Comparison of ENCODE assay signal across 25 cellular contexts in the genomic region with DNA sequence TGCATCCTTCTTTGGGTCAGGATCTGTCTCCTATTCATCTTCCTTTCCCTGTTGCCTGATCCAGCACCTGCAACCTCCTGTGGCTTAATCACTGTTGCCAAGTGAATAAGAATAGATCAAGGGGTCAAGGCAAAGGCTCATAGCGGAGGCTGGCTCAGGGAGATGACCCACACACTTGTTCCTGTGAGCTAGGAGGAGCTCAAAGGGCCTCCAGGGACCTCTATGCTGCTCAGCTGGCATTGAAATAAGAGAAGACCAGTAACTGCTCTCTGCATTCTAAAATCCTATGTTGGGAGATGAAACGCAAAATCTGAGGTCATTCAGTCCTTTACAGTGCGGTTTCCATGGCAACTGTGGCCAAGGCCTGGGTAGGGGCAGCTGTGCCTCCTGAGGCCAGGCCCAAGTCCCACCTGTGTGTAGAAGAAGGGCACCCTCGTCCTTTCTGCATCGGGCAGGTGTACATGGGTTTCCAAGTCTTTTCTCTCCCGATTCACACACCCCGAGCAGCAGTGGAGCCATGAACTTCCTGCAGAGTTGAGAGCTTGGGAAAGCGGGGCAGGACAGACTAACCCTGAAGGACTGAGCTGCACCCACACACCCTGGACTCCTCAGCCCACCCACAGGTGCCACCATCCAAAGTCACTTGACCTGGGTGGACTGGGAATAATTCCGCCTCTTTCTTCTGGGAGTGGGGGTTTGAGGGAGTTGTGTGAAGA. TPM values are rescaled to one million over a fixed set of nuclear protein-coding genes. Genes with fewer than 3 reads are reported as not detected.
DNase-seq lines count a peak whose midpoint lies in the region; ATAC-seq and TF ChIP-seq lines count a peak whose summit lies in the region.
"Had no signal": no experiment of that assay in that cellular context is flagged by ENCODE, and none has a peak within 500 bp of the region (broad histone marks: within the 10 kb centered on the region; RNA-seq: fewer than 3 reads in every experiment).

No MANE protein-coding gene starts in this region.

- H3K4me1 ChIP-seq in Panc1 (ENCODE audit: control insufficient read depth, insufficient read depth, low read length) = no peaks in the 10 kb centered on the region
- no peaks in the 10 kb centered on the region for H3K4me1 ChIP-seq in effector memory CD4-positive, alpha-beta T cell (ENCODE audit: control insufficient read depth, insufficient read depth, low read length, poor library complexity, severe bottlenecking)

- intact Hi-C loops in Panc1 (cut with micrococcal nuclease; ENCODE audit: unreplicated experiment) = no loop called here

- in situ Hi-C loops in Panc1 (cut with HindIII; ENCODE audit: low pct_unique_long_range_greater_than_20kb, low sequenced_read_pairs) (no loop called here), KBM-7 (cut with MboI; ENCODE audit: low pct_unique_long_range_greater_than_20kb, low sequenced_read_pairs) (no loop called here)

- H3K9me3 ChIP-seq in Panc1 (ENCODE audit: control insufficient read depth, insufficient read depth, low read depth, low read length) = no peaks in the 10 kb centered on the region
- no peaks in the 10 kb centered on the region for H3K9me3 ChIP-seq in effector memory CD4-positive, alpha-beta T cell (ENCODE audit: control insufficient read depth, low read length)
- H3K9me3 ChIP-seq: ovary had no signal

- POLR2A ChIA-PET in Panc1 (lab: Charles Lee) = no interaction called here

- no peaks in the 10 kb centered on the region for H3K9me3 Mint-ChIP-seq in immature natural killer cell
- H3K9me3 Mint-ChIP-seq: activated T-helper 2 cell treated with anti-CD3 and anti-CD28 coated beads, Interferon-gamma antibody, Interleukin-2, Interleukin-4, amounts not matched to agents 10 μg/mL and 5 μg/mL and 100 μg/mL, durations not matched to agents 14 hours and 24 hours and 36 hours had no signal

- H3K4me1 Mint-ChIP-seq in immature natural killer cell = no peaks in the 10 kb centered on the region
- H3K4me1 Mint-ChIP-seq: activated CD8-positive, alpha-beta memory T cell treated with anti-CD3 and anti-CD28 coated beads, Interleukin-2, amount 10 ng/mL, durations not matched to agents 7 days and 5 days; CD8-positive, alpha-beta memory T cell had no signal

- peaks cover 5 to 13% (median 12%) of the 10 kb centered on the region in 3 donors for H3K27me3 Mint-ChIP-seq in immature natural killer cell (ENCODE audit: low read depth in 3 of 3)

- CTCF ChIA-PET in Panc1 (lab: Charles Lee) = interaction anchor here (0.7 kb wide), 1 partner anchor 413 kb away, joined by 10 read pairs; no protein-coding TSS in a partner anchor

- TF ChIP-seq CTCF in Panc1 (IDR thresholded peaks at IDR 0.05) = no peak

- H3K36me3 ChIP-seq in Panc1 (ENCODE audit: control insufficient read depth, insufficient read depth, low read length) = no peaks in the 10 kb centered on the region
- no peaks in the 10 kb centered on the region for H3K36me3 ChIP-seq in effector memory CD4-positive, alpha-beta T cell (ENCODE audit: control insufficient read depth, insufficient read depth, low read length)
- H3K36me3 ChIP-seq: ovary had no signal

- H3K27me3 ChIP-seq in Panc1 (ENCODE audit: control insufficient read depth, insufficient read depth, low read length) = peaks cover 10% of the 10 kb centered on the region
- no peaks in the 10 kb centered on the region for H3K27me3 ChIP-seq in effector memory CD4-positive, alpha-beta T cell (replicated peaks; ENCODE audit: control insufficient read depth, insufficient read depth, low read length, poor library complexity, severe bottlenecking)
- H3K27me3 ChIP-seq: ovary had no signal

- no peak overlapping the region for H3K27ac Mint-ChIP-seq in immature natural killer cell
- H3K27ac Mint-ChIP-seq: activated CD8-positive, alpha-beta memory T cell treated with anti-CD3 and anti-CD28 coated beads, Interleukin-2, amount 10 ng/mL, durations not matched to agents 7 days and 5 days; activated T-helper 2 cell treated with anti-CD3 and anti-CD28 coated beads, Interferon-gamma antibody, Interleukin-2, Interleukin-4, amounts not matched to agents 10 μg/mL and 5 μg/mL and 100 μg/mL, durations not matched to agents 14 hours and 24 hours and 36 hours; CD8-positive, alpha-beta memory T cell; HFFc6; naive B cell had no signal

- no TSS peak for BruUV-seq in Panc1 (replicated peaks; lab: Mats Ljungman, UMichigan)

- no peak overlapping the region for H3K4me3 ChIP-seq in Panc1 (ENCODE audit: low read depth in 2 of 2, low read length in 2 of 2)
- no peak overlapping the region for H3K4me3 ChIP-seq in effector memory CD4-positive, alpha-beta T cell (ENCODE audit: insufficient read depth, low read depth, low read length, poor library complexity, severe bottlenecking)
- H3K4me3 ChIP-seq: ovary had no signal

- ATAC-seq in Panc1 (0 out of 2 replicates have a peak, but pooled peaks have one; percentile 39), GM21367 (IDR thresholded peaks at IDR 0.05; ENCODE audit: unreplicated experiment) (no peak)
- ATAC-seq: activated CD8-positive, alpha-beta memory T cell treated with anti-CD3 and anti-CD28 coated beads, Interleukin-2, amount 10 ng/mL, durations not matched to agents 7 days and 5 days had no signal

- no peak overlapping the region for H3K27ac ChIP-seq in Panc1 (ENCODE audit: low read length)
- H3K27ac ChIP-seq in effector memory CD4-positive, alpha-beta T cell (ENCODE audit: insufficient read depth, low read length, poor library complexity, severe bottlenecking) = no peak overlapping the region
- H3K27ac ChIP-seq: epithelial cell of prostate, ovary had no signal

- no peak overlapping the region for H3K4me3 Mint-ChIP-seq in immature natural killer cell
- H3K4me3 Mint-ChIP-seq: activated CD8-positive, alpha-beta memory T cell treated with anti-CD3 and anti-CD28 coated beads, Interleukin-2, amount 10 ng/mL, durations not matched to agents 7 days and 5 days; CD8-positive, alpha-beta memory T cell; HFFc6; naive B cell had no signal

- H3K36me3 Mint-ChIP-seq in immature natural killer cell = no peaks in the 10 kb centered on the region
- H3K36me3 Mint-ChIP-seq: activated CD8-positive, alpha-beta memory T cell treated with anti-CD3 and anti-CD28 coated beads, Interleukin-2, amount 10 ng/mL, durations not matched to agents 7 days and 5 days; CD8-positive, alpha-beta memory T cell had no signal

- DNase-seq in ELF-1 (ENCODE audit: low read depth, low spot score) (peak; percentile 12), NCI-H1092 (lab: John Stamatoyannopoulos, UW) (peak; percentile 66), Panc1 (ENCODE audit: low read depth, low spot score) (no peak), iPS-NIHi11 (ENCODE audit: low spot score) (peak; percentile 37), immature natural killer cell (no peak), KBM-7 (no peak)
- no peak for DNase-seq in effector memory CD4-positive, alpha-beta T cell
- DNase-seq: CD8-positive, alpha-beta memory T cell; dermis blood vessel endothelial cell; HFFc6; naive B cell; NCI-H1694; NCI-H524 treated with DMSO at 0.1 percent for 48 hours; OCI-M1; ovary; Right ventricle myocardium superior; stimulated activated CD4-positive, alpha-beta T cell treated with anti-CD3 and anti-CD28 coated beads, Interleukin-15, amount 100 ng/mL, for 24 hours; SW 1271 had no signal

RNA-seq across cellular contexts. Expression of gene STUM, which starts 27.8 kb away (rescaled TPM):
- 0.03 TPM for total RNA-seq in Panc1 (2021; ENCODE audit: unreplicated experiment)
- not detected for polyA plus RNA-seq in Panc1 (2012; ENCODE audit: insufficient read length)
- not detected for polyA plus RNA-seq in immature natural killer cell
- total RNA-seq: activated CD8-positive, alpha-beta memory T cell treated with anti-CD3 and anti-CD28 coated beads, Interleukin-2, amount 10 ng/mL, durations not matched to agents 7 days and 5 days; activated T-helper 2 cell treated with anti-CD3 and anti-CD28 coated beads, Interferon-gamma antibody, Interleukin-2, Interleukin-4, amounts not matched to agents 10 μg/mL and 5 μg/mL and 100 μg/mL, durations not matched to agents 14 hours and 24 hours and 36 hours; bronchial epithelial cell; CD8-positive, alpha-beta memory T cell; Daoy; HFFc6; M059J had no signal

Comparison
In these comparisons a context has a peak if more than half of its experiments do, and no peak if none do; other contexts are left out.
1. DNase-seq: peak in ELF-1 (single experiment), NCI-H1092 (single experiment) and iPS-NIHi11 (single experiment); none in Panc1 (single experiment), immature natural killer cell (0 of 3), KBM-7 (single experiment) and effector memory CD4-positive, alpha-beta T cell (0 of 3).